Comparison of ENCODE assay signal across 21 cellular contexts in genomic region chr11:48182860-48183526, GRCh38. TPM values are rescaled to one million over a fixed set of nuclear protein-coding genes. Genes with fewer than 3 reads are reported as not detected.
DNase-seq lines count a peak whose midpoint lies in the region; ATAC-seq, FAIRE-seq and TF ChIP-seq lines count a peak whose summit lies in the region.
"Had no signal": no experiment of that assay in that cellular context is flagged by ENCODE, and none has a peak within 500 bp of the region (broad histone marks: within the 10 kb centered on the region; RNA-seq: fewer than 3 reads in every experiment).

No MANE protein-coding gene starts in this region.

- ATAC-seq in Right ventricle myocardium inferior, result peak; percentile 94
- ATAC-seq: A549, GM12878, HCT116 had no signal

- H3K4me3 ChIP-seq in left ventricle myocardium inferior (no peak overlapping the region), thyroid gland (replicated peaks in 1 of 3) (no peak overlapping the region)
- H3K4me3 ChIP-seq: A549, BLaER1, GM12878 had no signal

- H3K27me3 ChIP-seq in left ventricle myocardium inferior (ENCODE audit: low read depth), result no peaks in the 10 kb centered on the region
- H3K27me3 ChIP-seq in thyroid gland, result no peaks in the 10 kb centered on the region
- H3K27me3 ChIP-seq: BLaER1 had no signal

- H3K4me1 ChIP-seq in left ventricle myocardium inferior (peaks cover 22% of the 10 kb centered on the region), thyroid gland (no peaks in the 10 kb centered on the region)
- H3K4me1 ChIP-seq: A549, BLaER1 had no signal

- H3K27ac ChIP-seq in left ventricle myocardium inferior (replicated peaks) (peak overlapping the region; percentile 84), thyroid gland (no peak overlapping the region)
- H3K27ac ChIP-seq: 22Rv1, A549, BLaER1 had no signal

- no peak for TF ChIP-seq POLR2A in thyroid gland (IDR thresholded peaks at IDR 0.05)

- no peaks in the 10 kb centered on the region for H3K9me3 ChIP-seq in left ventricle myocardium inferior (replicated peaks)
- H3K9me3 ChIP-seq in thyroid gland, result no peaks in the 10 kb centered on the region
- H3K9me3 ChIP-seq: A549 had no signal

- intact Hi-C loops in Right ventricle myocardium inferior (cut with DNase I), result no loop called here
- intact Hi-C loops in cardiac septum (cut with DNase I), result loop anchor here (2.0 kb wide), 1 partner anchor 14 kb away; no protein-coding TSS in a partner anchor
- intact Hi-C loops in left ventricle myocardium inferior (cut with micrococcal nuclease), result no loop called here
- intact Hi-C loops in thyroid gland (cut with DNase I), result no loop called here

- no peak for FAIRE-seq in D721Med (lab: Jason Lieb, UNC)
- FAIRE-seq: A549, GM12878, HTR-8/SVneo had no signal

- 82 to 83% methylated on average over 3 to 4 of the region's 4 CpGs for WGBS in thyroid gland, 2 donors

- no peak for TF ChIP-seq CTCF in left ventricle myocardium inferior (IDR thresholded peaks at IDR 0.05; ENCODE audit: borderline replicate concordance)
- no peak for TF ChIP-seq CTCF in thyroid gland (IDR thresholded peaks at IDR 0.05)
- no peak for TF ChIP-seq CTCF in D721Med (IDR thresholded peaks at IDR 0.05; ENCODE audit: insufficient read depth, missing control alignments)

- DNase-seq in Right ventricle myocardium inferior (ENCODE audit: missing footprints) (no peak), cardiac septum (ENCODE audit: low spot score) (no peak), left ventricle myocardium inferior (peak; percentile 30), myocyte (ENCODE audit: low read depth) (peak; percentile 7), NCI-H345 (lab: John Stamatoyannopoulos, UW) (no peak), thyroid gland (no peak), D721Med (ENCODE audit: insufficient read length, low spot score) (no peak)
- DNase-seq: CD4-positive, alpha-beta memory T cell; DMS79 treated with DMSO at 0.1 percent for 48 hours; GF-D8; GOT3; H7; HFFc6; IMR-90 had no signal

- H3K36me3 ChIP-seq in left ventricle myocardium inferior, result no peaks in the 10 kb centered on the region
- no peaks in the 10 kb centered on the region for H3K36me3 ChIP-seq in thyroid gland
- H3K36me3 ChIP-seq: BLaER1 had no signal

RNA-seq across cellular contexts. Expression of gene OR4B1, which starts 33.6 kb away (rescaled TPM):
- not detected for total RNA-seq in Right ventricle myocardium inferior
- not detected for total RNA-seq in cardiac septum
- total RNA-seq in left ventricle myocardium inferior, result not detected
- total RNA-seq in myocyte, result not detected in 2 replicates
- not detected for polyA plus RNA-seq in myocyte (2012)
- not detected for total RNA-seq in thyroid gland
- total RNA-seq: CD4-positive, alpha-beta memory T cell; GM12878; H7; HFFc6; IMR-90 had no signal
- polyA plus RNA-seq: A549; CD14-positive monocyte; CD4-positive, alpha-beta memory T cell; GM12878; IMR-90 had no signal

Comparison
In these comparisons a context has a peak if more than half of its experiments do, and no peak if none do; other contexts are left out.
1. DNase-seq: peak in left ventricle myocardium inferior (single experiment) and myocyte (single experiment); none in Right ventricle myocardium inferior (single experiment), cardiac septum (single experiment), NCI-H345 (single experiment), thyroid gland (0 of 2) and D721Med (single experiment).